ENCODE assay signal across 1 cellular context in the genomic region with DNA sequence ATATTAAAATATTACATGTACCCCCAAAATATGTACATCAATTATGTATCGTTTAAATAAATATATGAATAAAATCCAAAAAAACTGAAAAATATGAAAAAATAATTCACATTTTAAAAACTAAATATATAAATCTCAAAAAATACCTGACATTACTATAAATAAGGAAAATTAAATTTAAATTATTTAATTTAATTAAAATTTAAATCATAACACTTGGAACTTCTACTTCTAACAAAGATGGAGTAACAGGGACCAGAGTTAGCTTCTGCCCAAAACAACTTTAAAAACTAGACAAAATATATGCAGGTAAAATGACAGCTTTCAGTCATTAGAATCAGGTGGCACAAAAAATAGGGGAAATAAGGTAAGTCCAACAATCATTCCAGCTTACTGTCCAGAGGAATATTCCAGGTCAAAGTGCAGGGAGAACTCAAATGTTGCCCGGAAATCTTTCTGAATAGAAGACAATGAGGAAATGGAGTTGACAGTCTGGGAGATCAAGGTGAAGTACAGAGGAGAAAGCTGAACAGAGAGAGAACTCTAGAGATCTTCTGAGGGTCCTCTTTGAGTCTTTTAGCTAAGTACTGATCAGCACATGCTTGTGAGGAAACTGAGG.
A peak's percentile ranks its signal among the peaks of the same experiment; 100 is the strongest.
TF ChIP-seq lines count a peak whose summit lies in the region.

No MANE protein-coding gene starts in this region.

TF ChIP-seq in HepG2, 621 proteins besides CTCF, POLR2A, EP300 and RAD21 (continued from another document and continues in another):
- TF ChIP-seq, protein P1, sequence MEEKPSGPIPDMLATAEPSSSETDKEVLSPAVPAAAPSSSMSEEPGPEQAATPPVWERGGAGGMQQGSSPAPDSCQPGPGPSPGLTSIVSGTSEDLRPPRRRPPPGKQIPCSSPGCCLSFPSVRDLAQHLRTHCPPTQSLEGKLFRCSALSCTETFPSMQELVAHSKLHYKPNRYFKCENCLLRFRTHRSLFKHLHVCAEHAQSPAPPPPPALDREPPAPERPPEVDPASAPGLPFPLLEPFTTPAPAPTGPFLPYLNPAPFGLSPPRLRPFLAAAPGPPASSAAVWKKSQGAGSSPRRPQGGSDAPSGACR (CRISPR knock-in tag; IDR thresholded peaks at IDR 0.05), result no peak
- TF ChIP-seq, protein P2, sequence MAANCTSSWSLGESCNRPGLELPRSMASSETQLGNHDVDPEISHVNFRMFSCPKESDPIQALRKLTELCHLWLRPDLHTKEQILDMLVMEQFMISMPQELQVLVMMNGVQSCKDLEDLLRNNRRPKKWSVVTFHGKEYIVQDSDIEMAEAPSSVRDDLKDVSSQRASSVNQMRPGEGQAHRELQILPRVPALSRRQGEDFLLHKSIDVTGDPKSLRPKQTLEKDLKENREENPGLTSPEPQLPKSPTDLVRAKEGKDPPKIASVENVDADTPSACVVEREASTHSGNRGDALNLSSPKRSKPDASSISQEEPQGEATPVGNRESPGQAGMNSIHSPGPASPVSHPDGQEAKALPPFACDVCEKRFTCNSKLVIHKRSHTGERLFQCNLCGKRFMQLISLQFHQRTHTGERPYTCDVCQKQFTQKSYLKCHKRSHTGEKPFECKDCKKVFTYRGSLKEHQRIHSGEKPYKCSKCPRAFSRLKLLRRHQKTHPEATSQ (CRISPR knock-in tag; IDR thresholded peaks at IDR 0.05; ENCODE audit: borderline replicate concordance), result no peak
- TF ChIP-seq, protein P3, sequence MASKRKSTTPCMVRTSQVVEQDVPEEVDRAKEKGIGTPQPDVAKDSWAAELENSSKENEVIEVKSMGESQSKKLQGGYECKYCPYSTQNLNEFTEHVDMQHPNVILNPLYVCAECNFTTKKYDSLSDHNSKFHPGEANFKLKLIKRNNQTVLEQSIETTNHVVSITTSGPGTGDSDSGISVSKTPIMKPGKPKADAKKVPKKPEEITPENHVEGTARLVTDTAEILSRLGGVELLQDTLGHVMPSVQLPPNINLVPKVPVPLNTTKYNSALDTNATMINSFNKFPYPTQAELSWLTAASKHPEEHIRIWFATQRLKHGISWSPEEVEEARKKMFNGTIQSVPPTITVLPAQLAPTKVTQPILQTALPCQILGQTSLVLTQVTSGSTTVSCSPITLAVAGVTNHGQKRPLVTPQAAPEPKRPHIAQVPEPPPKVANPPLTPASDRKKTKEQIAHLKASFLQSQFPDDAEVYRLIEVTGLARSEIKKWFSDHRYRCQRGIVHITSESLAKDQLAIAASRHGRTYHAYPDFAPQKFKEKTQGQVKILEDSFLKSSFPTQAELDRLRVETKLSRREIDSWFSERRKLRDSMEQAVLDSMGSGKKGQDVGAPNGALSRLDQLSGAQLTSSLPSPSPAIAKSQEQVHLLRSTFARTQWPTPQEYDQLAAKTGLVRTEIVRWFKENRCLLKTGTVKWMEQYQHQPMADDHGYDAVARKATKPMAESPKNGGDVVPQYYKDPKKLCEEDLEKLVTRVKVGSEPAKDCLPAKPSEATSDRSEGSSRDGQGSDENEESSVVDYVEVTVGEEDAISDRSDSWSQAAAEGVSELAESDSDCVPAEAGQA (IDR thresholded peaks at IDR 0.05; ENCODE audit: low read depth), result no peak
- TF ChIP-seq, protein P3 (CRISPR knock-in tag; IDR thresholded peaks at IDR 0.05; ENCODE audit: borderline replicate concordance), result no peak
- TF ChIP-seq, protein P4, sequence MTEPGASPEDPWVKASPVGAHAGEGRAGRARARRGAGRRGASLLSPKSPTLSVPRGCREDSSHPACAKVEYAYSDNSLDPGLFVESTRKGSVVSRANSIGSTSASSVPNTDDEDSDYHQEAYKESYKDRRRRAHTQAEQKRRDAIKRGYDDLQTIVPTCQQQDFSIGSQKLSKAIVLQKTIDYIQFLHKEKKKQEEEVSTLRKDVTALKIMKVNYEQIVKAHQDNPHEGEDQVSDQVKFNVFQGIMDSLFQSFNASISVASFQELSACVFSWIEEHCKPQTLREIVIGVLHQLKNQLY (CRISPR knock-in tag; IDR thresholded peaks at IDR 0.05), result no peak
- no peak for TF ChIP-seq ZNF34 (CRISPR knock-in tag; IDR thresholded peaks at IDR 0.05; ENCODE audit: borderline replicate concordance)
- TF ChIP-seq ZNF24 (IDR thresholded peaks at IDR 0.05), result no peak
- TF ChIP-seq ZNF737 (CRISPR knock-in tag; IDR thresholded peaks at IDR 0.05; ENCODE audit: borderline replicate concordance), result no peak
- TF ChIP-seq ZNF331 (CRISPR knock-in tag; IDR thresholded peaks at IDR 0.05), result peak; percentile 31; the same call in 1 of the 2 replicates
- peak; percentile 17; the same call in 1 of the 2 replicates for TF ChIP-seq NR2C2 (CRISPR knock-in tag; IDR thresholded peaks at IDR 0.05; ENCODE audit: borderline replicate concordance)
- 0 out of 2 replicates have a peak, but pooled peaks have one; percentile 13 for TF ChIP-seq CREM (IDR thresholded peaks at IDR 0.05)
- TF ChIP-seq CREM (CRISPR knock-in tag; IDR thresholded peaks at IDR 0.05), result no peak
- TF ChIP-seq, protein P5, sequence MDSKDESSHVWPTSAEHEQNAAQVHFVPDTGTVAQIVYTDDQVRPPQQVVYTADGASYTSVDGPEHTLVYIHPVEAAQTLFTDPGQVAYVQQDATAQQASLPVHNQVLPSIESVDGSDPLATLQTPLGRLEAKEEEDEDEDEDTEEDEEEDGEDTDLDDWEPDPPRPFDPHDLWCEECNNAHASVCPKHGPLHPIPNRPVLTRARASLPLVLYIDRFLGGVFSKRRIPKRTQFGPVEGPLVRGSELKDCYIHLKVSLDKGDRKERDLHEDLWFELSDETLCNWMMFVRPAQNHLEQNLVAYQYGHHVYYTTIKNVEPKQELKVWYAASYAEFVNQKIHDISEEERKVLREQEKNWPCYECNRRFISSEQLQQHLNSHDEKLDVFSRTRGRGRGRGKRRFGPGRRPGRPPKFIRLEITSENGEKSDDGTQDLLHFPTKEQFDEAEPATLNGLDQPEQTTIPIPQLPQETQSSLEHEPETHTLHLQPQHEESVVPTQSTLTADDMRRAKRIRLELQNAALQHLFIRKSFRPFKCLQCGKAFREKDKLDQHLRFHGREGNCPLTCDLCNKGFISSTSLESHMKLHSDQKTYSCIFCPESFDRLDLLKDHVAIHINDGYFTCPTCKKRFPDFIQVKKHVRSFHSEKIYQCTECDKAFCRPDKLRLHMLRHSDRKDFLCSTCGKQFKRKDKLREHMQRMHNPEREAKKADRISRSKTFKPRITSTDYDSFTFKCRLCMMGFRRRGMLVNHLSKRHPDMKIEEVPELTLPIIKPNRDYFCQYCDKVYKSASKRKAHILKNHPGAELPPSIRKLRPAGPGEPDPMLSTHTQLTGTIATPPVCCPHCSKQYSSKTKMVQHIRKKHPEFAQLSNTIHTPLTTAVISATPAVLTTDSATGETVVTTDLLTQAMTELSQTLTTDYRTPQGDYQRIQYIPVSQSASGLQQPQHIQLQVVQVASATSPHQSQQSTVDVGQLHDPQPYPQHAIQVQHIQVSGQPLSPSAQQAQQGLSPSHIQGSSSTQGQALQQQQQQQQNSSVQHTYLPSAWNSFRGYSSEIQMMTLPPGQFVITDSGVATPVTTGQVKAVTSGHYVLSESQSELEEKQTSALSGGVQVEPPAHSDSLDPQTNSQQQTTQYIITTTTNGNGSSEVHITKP (CRISPR knock-in tag; IDR thresholded peaks at IDR 0.05; ENCODE audit: low read depth), result no peak
- no peak for TF ChIP-seq PHF5A (CRISPR knock-in tag; IDR thresholded peaks at IDR 0.05; ENCODE audit: low read depth, unreplicated experiment)
- no peak for TF ChIP-seq PTBP1 (IDR thresholded peaks at IDR 0.05; ENCODE audit: low read depth, low read length, poor library complexity, severe bottlenecking)
- peak; percentile 99 for TF ChIP-seq GZF1 (CRISPR knock-in tag; IDR thresholded peaks at IDR 0.05)
- no peak for TF ChIP-seq ZNF546 (CRISPR knock-in tag; conservative IDR thresholded peaks at IDR 0.05)
- no peak for TF ChIP-seq SRF (IDR thresholded peaks at IDR 0.05; ENCODE audit: low read depth, low read length)
- TF ChIP-seq ZNF460 (CRISPR knock-in tag; IDR thresholded peaks at IDR 0.05; ENCODE audit: borderline replicate concordance), result no peak
- TF ChIP-seq GTF2F1 (IDR thresholded peaks at IDR 0.05; ENCODE audit: low read length), result no peak
- TF ChIP-seq ZNF773 (CRISPR knock-in tag; IDR thresholded peaks at IDR 0.05; ENCODE audit: borderline replicate concordance), result no peak
- peak; percentile 21; the same call in 1 of the 2 replicates for TF ChIP-seq SAP130 (CRISPR knock-in tag; IDR thresholded peaks at IDR 0.05; ENCODE audit: low read depth)
- TF ChIP-seq, protein P6, sequence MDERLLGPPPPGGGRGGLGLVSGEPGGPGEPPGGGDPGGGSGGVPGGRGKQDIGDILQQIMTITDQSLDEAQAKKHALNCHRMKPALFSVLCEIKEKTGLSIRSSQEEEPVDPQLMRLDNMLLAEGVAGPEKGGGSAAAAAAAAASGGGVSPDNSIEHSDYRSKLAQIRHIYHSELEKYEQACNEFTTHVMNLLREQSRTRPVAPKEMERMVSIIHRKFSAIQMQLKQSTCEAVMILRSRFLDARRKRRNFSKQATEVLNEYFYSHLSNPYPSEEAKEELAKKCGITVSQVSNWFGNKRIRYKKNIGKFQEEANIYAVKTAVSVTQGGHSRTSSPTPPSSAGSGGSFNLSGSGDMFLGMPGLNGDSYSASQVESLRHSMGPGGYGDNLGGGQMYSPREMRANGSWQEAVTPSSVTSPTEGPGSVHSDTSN (CRISPR knock-in tag; IDR thresholded peaks at IDR 0.05), result no peak
- TF ChIP-seq, protein P7, sequence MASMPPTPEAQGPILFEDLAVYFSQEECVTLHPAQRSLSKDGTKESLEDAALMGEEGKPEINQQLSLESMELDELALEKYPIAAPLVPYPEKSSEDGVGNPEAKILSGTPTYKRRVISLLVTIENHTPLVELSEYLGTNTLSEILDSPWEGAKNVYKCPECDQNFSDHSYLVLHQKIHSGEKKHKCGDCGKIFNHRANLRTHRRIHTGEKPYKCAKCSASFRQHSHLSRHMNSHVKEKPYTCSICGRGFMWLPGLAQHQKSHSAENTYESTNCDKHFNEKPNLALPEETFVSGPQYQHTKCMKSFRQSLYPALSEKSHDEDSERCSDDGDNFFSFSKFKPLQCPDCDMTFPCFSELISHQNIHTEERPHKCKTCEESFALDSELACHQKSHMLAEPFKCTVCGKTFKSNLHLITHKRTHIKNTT (CRISPR knock-in tag; IDR thresholded peaks at IDR 0.05), result no peak
- TF ChIP-seq RXRA (CRISPR knock-in tag; IDR thresholded peaks at IDR 0.05), result no peak
- no peak for TF ChIP-seq SMARCC2 (IDR thresholded peaks at IDR 0.05)
- TF ChIP-seq FOXK2 (IDR thresholded peaks at IDR 0.05), result no peak
- no peak for TF ChIP-seq KDM3A (CRISPR knock-in tag; IDR thresholded peaks at IDR 0.05; ENCODE audit: low read depth)
- TF ChIP-seq PHF21A (CRISPR knock-in tag; IDR thresholded peaks at IDR 0.05), result 0 out of 2 replicates have a peak, but pooled peaks have one; percentile 20
- peak; percentile 44; the same call in 1 of the 2 replicates for TF ChIP-seq HNF4G (IDR thresholded peaks at IDR 0.05; ENCODE audit: borderline replicate concordance, low read depth, low read length)
- no peak for TF ChIP-seq HNF4G (CRISPR knock-in tag; IDR thresholded peaks at IDR 0.05; ENCODE audit: borderline replicate concordance, low read depth)
